Comparison of ENCODE assay signal across 24 cellular contexts in the genomic region with DNA sequence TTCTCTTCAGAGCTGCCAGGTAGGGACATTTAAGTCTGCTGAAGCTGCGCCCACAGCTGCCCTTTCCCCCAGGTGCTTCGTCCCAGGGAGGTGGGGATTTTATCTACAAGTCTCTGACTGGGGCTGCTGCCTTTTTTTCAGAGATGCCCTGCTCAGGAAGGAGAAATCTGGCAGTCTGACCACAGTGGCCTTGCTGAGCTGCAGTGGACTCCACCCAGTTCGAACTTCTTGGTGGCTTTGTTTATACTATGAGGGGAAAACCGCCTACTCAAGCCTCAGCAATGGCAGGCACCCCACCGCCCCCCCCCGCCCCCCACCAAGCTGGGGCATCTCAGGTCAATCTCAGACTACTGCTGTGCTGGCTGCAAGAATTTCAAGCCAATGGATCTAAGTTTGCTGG.
"Had no signal": no experiment of that assay in that cellular context is flagged by ENCODE, and none has a peak within 500 bp of the region (broad histone marks: within the 10 kb centered on the region; RNA-seq: fewer than 3 reads in every experiment).

No MANE protein-coding gene starts in this region.

- H3K4me3 ChIP-seq: body of pancreas, cardiac muscle cell, coronary artery, dorsolateral prefrontal cortex, left ventricle myocardium inferior, lung, spleen, testis, transverse colon had no signal

- H3K27me3 ChIP-seq: body of pancreas, cardiac muscle cell, dorsolateral prefrontal cortex, foreskin keratinocyte, spleen, testis, transverse colon had no signal

- H3K4me1 ChIP-seq: body of pancreas, foreskin keratinocyte, testis, transverse colon had no signal

- H3K36me3 ChIP-seq: cardiac muscle cell, left ventricle myocardium inferior, spleen, transverse colon had no signal

- H3K9me3 ChIP-seq: body of pancreas, testis, transverse colon had no signal

- H3K27ac ChIP-seq: body of pancreas, cardiac muscle cell, coronary artery, dorsolateral prefrontal cortex, foreskin keratinocyte, left ventricle myocardium inferior, spleen, testis, transverse colon had no signal

- DNase-seq: activated CD4-positive, alpha-beta T cell treated with anti-CD3 and anti-CD28 coated beads for 36 hours; activated CD4-positive, CD25-positive, alpha-beta regulatory T cell; activated effector memory CD4-positive, alpha-beta T cell treated with Interleukin-2 at 50 U/mL for 16 hours; activated naive CD4-positive, alpha-beta T cell treated with Interleukin-2 at 50 U/mL for 16 hours; activated T-cell treated with anti-CD3 and anti-CD28 coated beads for 4 hours; activated T-cell treated with anti-CD3 and anti-CD28 coated beads, Interleukin-2, amount 50 U/mL, for 72 hours; anterior cingulate cortex; body of pancreas; cerebellar nuclear complex; dorsolateral prefrontal cortex; effector memory CD4-positive, alpha-beta T cell; erythroblast; foreskin keratinocyte; left ventricle myocardium inferior; posterior cingulate gyrus; spleen; stimulated activated CD4-positive, alpha-beta T cell treated with anti-CD3 and anti-CD28 coated beads, Interleukin-4, amount 100 ng/mL, for 1 hour; stimulated activated naive CD8-positive, alpha-beta T cell treated with anti-CD3 and anti-CD28 coated beads, Interleukin-15, Interleukin-2, amounts not matched to agents 100 U/mL and 50 U/mL, for 24 hours; testis; transverse colon had no signal

- ATAC-seq: activated CD4-positive, alpha-beta T cell treated with anti-CD3 and anti-CD28 coated beads for 36 hours; activated T-cell treated with anti-CD3 and anti-CD28 coated beads, Interleukin-2, amount 50 U/mL, for 72 hours; body of pancreas; foreskin keratinocyte; right cardiac atrium; stimulated activated naive CD8-positive, alpha-beta T cell treated with anti-CD3 and anti-CD28 coated beads, Interleukin-15, Interleukin-2, amounts not matched to agents 100 U/mL and 50 U/mL, for 24 hours had no signal
